In genomic region chr9:100428871-100429654, GRCh38 we compare ENCODE assay signal across 9 cellular contexts. TPM values are rescaled to one million over a fixed set of nuclear protein-coding genes. Genes with fewer than 3 reads are reported as not detected.
DNase-seq lines count a peak whose midpoint lies in the region; ATAC-seq and TF ChIP-seq lines count a peak whose summit lies in the region.
"Had no signal": no experiment of that assay in that cellular context is flagged by ENCODE, and none has a peak within 500 bp of the region (broad histone marks: within the 10 kb centered on the region; RNA-seq: fewer than 3 reads in every experiment).

No MANE protein-coding gene starts in this region.

- H3K4me1 Mint-ChIP-seq in stimulated activated memory B cell treated with anti-CD40 and anti-IgM and Interleukin-4, amounts not matched to agents 10 μg/mL and 1 μg/mL and 100 μg/mL, for 72 hours = peaks cover 36% of the 10 kb centered on the region

- H3K27me3 Mint-ChIP-seq in stimulated activated memory B cell treated with anti-CD40 and anti-IgM and Interleukin-4, amounts not matched to agents 10 μg/mL and 1 μg/mL and 100 μg/mL, for 72 hours = no peaks in the 10 kb centered on the region
- H3K27me3 Mint-ChIP-seq: naive B cell had no signal

- H3K36me3 ChIP-seq in SK-N-MC (ENCODE audit: insufficient read depth, low read length) = no peaks in the 10 kb centered on the region

- 0 out of 2 replicates have a peak overlapping the region, but pooled peaks have one; percentile 0 for H3K27ac ChIP-seq in SK-N-MC

- peak; percentile 97 for DNase-seq in Daoy (ENCODE audit: low read depth)
- DNase-seq in SK-N-MC (ENCODE audit: low read depth, low spot score) = no peak
- DNase-seq in fibroblast of the aortic adventitia (ENCODE audit: low read depth) = peak; percentile 100
- peak; percentile 51 for DNase-seq in pons (ENCODE audit: low spot score)
- no peak for DNase-seq in NCI-H2107 treated with DMSO at 0.1 percent for 48 hours (lab: John Stamatoyannopoulos, UW; ENCODE audit: unreplicated experiment)
- DNase-seq: naive B cell had no signal

- ATAC-seq in stimulated activated memory B cell treated with anti-CD40 and anti-IgM and Interleukin-4, amounts not matched to agents 10 μg/mL and 1 μg/mL and 100 μg/mL, for 72 hours = no peak
- ATAC-seq in HG02763 (IDR thresholded peaks at IDR 0.05; ENCODE audit: unreplicated experiment) = no peak
- no peak for ATAC-seq in GM18873 (IDR thresholded peaks at IDR 0.05; ENCODE audit: low FRiP score, unreplicated experiment)

- H3K9me3 Mint-ChIP-seq in stimulated activated memory B cell treated with anti-CD40 and anti-IgM and Interleukin-4, amounts not matched to agents 10 μg/mL and 1 μg/mL and 100 μg/mL, for 72 hours = no peaks in the 10 kb centered on the region

- no peak overlapping the region for H3K27ac Mint-ChIP-seq in stimulated activated memory B cell treated with anti-CD40 and anti-IgM and Interleukin-4, amounts not matched to agents 10 μg/mL and 1 μg/mL and 100 μg/mL, for 72 hours

- H3K36me3 Mint-ChIP-seq in stimulated activated memory B cell treated with anti-CD40 and anti-IgM and Interleukin-4, amounts not matched to agents 10 μg/mL and 1 μg/mL and 100 μg/mL, for 72 hours = no peaks in the 10 kb centered on the region

- H3K9me3 ChIP-seq in SK-N-MC (ENCODE audit: low read depth, low read length) = no peaks in the 10 kb centered on the region

- H3K4me3 Mint-ChIP-seq in stimulated activated memory B cell treated with anti-CD40 and anti-IgM and Interleukin-4, amounts not matched to agents 10 μg/mL and 1 μg/mL and 100 μg/mL, for 72 hours = no peak overlapping the region

- TF ChIP-seq CTCF in fibroblast of the aortic adventitia (IDR thresholded peaks at IDR 0.05; ENCODE audit: insufficient read depth, low read length) = no peak

- H3K4me3 ChIP-seq in SK-N-MC = no peak overlapping the region
- peak overlapping the region; percentile 79 for H3K4me3 ChIP-seq in fibroblast of the aortic adventitia (ENCODE audit: low read depth, low read length)

- no peak overlapping the region for H3K9ac ChIP-seq in SK-N-MC (ENCODE audit: insufficient read length)

RNA-seq across cellular contexts. Expression of gene MSANTD3, which starts 2.1 kb away (rescaled TPM):
- 150 and 171 TPM in 2 replicates for total RNA-seq in Daoy (2014; rRNA removed; shearing (Covaris generic))
- total RNA-seq in fibroblast of the aortic adventitia (ENCODE audit: low replicate concordance) = 50.9 and 76.1 TPM in 2 replicates

RNA-seq across cellular contexts. Expression of gene TMEFF1, which starts 43.9 kb away (rescaled TPM):
- 0.83 and 2.1 TPM in 2 replicates for total RNA-seq in Daoy (2014; rRNA removed; shearing (Covaris generic))
- total RNA-seq in fibroblast of the aortic adventitia (ENCODE audit: low replicate concordance) = 0.49 and 1.3 TPM in 2 replicates

Comparison
In these comparisons a context has a peak if more than half of its experiments do, and no peak if none do; other contexts are left out.
1. DNase-seq: peak in Daoy (single experiment), fibroblast of the aortic adventitia (single experiment) and pons (single experiment); none in SK-N-MC (single experiment) and NCI-H2107 treated with DMSO at 0.1 percent for 48 hours (single experiment).